In the genomic region with DNA sequence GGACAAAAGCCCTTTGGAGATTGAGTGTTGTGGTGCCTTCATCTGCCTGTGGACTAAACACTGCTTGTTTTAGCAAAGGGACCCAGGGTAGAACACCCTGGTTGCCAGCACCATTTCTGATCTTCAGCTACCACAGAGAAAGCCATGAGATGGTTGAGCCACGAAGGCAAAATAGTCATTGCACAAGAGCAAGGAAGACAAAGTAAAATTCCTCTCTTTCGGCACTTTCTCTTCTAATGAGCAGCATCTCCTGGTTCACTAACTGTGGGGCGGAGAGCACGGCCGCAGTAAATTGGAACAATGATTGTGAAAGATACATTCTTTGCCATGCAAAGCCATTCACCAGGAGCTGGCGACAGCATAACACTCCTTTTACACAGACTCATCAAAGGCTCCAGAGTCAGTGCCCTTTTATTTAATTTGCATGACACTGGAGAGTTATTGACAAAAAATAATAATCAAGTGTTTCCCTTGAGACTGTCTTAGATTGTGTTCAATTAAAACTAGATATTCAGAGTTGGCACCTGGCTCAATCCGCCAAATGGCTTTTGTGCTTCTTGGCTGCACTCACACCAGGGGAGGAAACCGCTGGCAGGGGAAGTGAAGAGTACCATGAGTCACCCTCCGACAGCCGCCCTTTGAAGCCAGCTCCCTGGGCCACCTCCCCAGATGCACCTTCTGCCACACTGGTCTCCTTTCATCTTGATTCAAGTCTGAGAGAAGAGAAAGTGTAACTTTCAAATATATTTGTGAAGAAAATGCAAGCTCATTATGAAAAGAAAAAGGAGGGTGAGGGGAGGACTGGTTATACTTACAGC, we compare ENCODE assay signal across 1 cellular context.
TF ChIP-seq lines count a peak whose summit lies in the region.

No MANE protein-coding gene starts in this region.

TF ChIP-seq in HEK293, 187 proteins besides CTCF, POLR2A, EP300 and RAD21 (continued from another document):
- no peak for TF ChIP-seq SP2 (tag by site-specific recombination; IDR thresholded peaks at IDR 0.05)
TF ChIP-seq in HEK293: peak in this region for 5.
